14 cellular contexts compared by ENCODE assay signal in genomic region chr17:59680314-59680713, GRCh38. TPM values are rescaled to one million over a fixed set of nuclear protein-coding genes. Genes with fewer than 3 reads are reported as not detected.
DNase-seq lines count a peak whose midpoint lies in the region; ATAC-seq, FAIRE-seq and TF ChIP-seq lines count a peak whose summit lies in the region.
"Had no signal": no experiment of that assay in that cellular context is flagged by ENCODE, and none has a peak within 500 bp of the region (broad histone marks: within the 10 kb centered on the region; RNA-seq: fewer than 3 reads in every experiment).

No MANE protein-coding gene starts in this region.

- no peak for TF ChIP-seq POLR2A in breast epithelium (IDR thresholded peaks at IDR 0.05)

- no peak overlapping the region for H3K9ac ChIP-seq in smooth muscle cell (ENCODE audit: low read depth)

- no peak overlapping the region for H3K4me2 ChIP-seq in smooth muscle cell

- no peak for FAIRE-seq in GM19239 (lab: Jason Lieb, UNC)
- FAIRE-seq: GM12891, H1 had no signal

- intact Hi-C loops in breast epithelium (cut with DNase I; ENCODE audit: low total_unique reads) = no loop called here

- H3K36me3 ChIP-seq in MG63 = peaks cover 97% of the 10 kb centered on the region
- H3K36me3 ChIP-seq in smooth muscle cell (ENCODE audit: low read depth) = peaks cover 56% of the 10 kb centered on the region
- H3K36me3 ChIP-seq in breast epithelium = peaks cover 6% of the 10 kb centered on the region

- H3F3A ChIP-seq in smooth muscle cell (ENCODE audit: low read depth) = peaks cover 30% of the 10 kb centered on the region

- H3K9me3 ChIP-seq in MG63 = no peaks in the 10 kb centered on the region
- no peaks in the 10 kb centered on the region for H3K9me3 ChIP-seq in smooth muscle cell (replicated peaks; ENCODE audit: low read depth)
- H3K9me3 ChIP-seq in breast epithelium = no peaks in the 10 kb centered on the region

- peak overlapping the region; percentile 27 for H3K27ac ChIP-seq in smooth muscle cell (ENCODE audit: low read depth)
- no peak overlapping the region for H3K27ac ChIP-seq in breast epithelium
- H3K27ac ChIP-seq: C4-2B had no signal

- H2AFZ ChIP-seq in smooth muscle cell (ENCODE audit: low read depth) = no peak overlapping the region

- peaks cover 51% of the 10 kb centered on the region for H3K79me2 ChIP-seq in smooth muscle cell (ENCODE audit: low read depth)

- WGBS in smooth muscle cell (ENCODE audit: low lambda C conversion rate) = 90% methylated on average over 4 of the region's 4 CpGs

- no peak for TF ChIP-seq CTCF in smooth muscle cell (IDR thresholded peaks at IDR 0.05; ENCODE audit: borderline replicate concordance, insufficient read depth, poor library complexity, severe bottlenecking)
- TF ChIP-seq CTCF in breast epithelium (IDR thresholded peaks at IDR 0.05) = no peak

- H4K20me1 ChIP-seq in smooth muscle cell (ENCODE audit: low read depth) = peaks cover 65% of the 10 kb centered on the region

- no peak for ATAC-seq in HG03095 (IDR thresholded peaks at IDR 0.05; ENCODE audit: unreplicated experiment)

- H3K4me3 ChIP-seq in MG63 = no peak overlapping the region
- H3K4me3 ChIP-seq in smooth muscle cell = no peak overlapping the region
- no peak overlapping the region for H3K4me3 ChIP-seq in breast epithelium

- H3K27me3 ChIP-seq in MG63 (no peaks in the 10 kb centered on the region), smooth muscle cell (ENCODE audit: low read depth) (no peaks in the 10 kb centered on the region), breast epithelium (no peaks in the 10 kb centered on the region)

- H3K4me1 ChIP-seq in smooth muscle cell (ENCODE audit: low read depth) (no peaks in the 10 kb centered on the region), breast epithelium (no peaks in the 10 kb centered on the region)

- DNase-seq in EL (peak; percentile 57), MG63 (peak; percentile 19), dermis blood vessel endothelial cell (peak; percentile 33), smooth muscle cell (lab: John Stamatoyannopoulos, UW; ENCODE audit: unreplicated experiment) (no peak), breast epithelium (ENCODE audit: low spot score in 2 of 2) (no peak), GM19239 (ENCODE audit: insufficient read length, low spot score) (no peak)
- DNase-seq: NCI-H1436, NCI-H2081, NCI-H345, NCI-H69 had no signal

RNA-seq across cellular contexts. Expression of gene PTRH2, which starts 26.9 kb away (rescaled TPM):
- total RNA-seq in MG63 (2014; rRNA removed; shearing (Covaris generic); ENCODE audit: low replicate concordance) = 38.1 and 40.6 TPM in 2 replicates
- total RNA-seq in dermis blood vessel endothelial cell = 28.2 and 36.6 TPM in 2 replicates
- 11.4 and 28.2 TPM in 2 replicates for total RNA-seq in smooth muscle cell
- 26.2 and 27.5 TPM in 2 replicates for polyA plus RNA-seq in smooth muscle cell
- 10 to 100 TPM; 21.0 to 27.7 (median 26.5) TPM for total RNA-seq in breast epithelium

RNA-seq across cellular contexts. Expression of gene VMP1, which starts 27.1 kb away (rescaled TPM):
- total RNA-seq in MG63 (2014; rRNA removed; shearing (Covaris generic); ENCODE audit: low replicate concordance) = 161 and 190 TPM in 2 replicates
- total RNA-seq in dermis blood vessel endothelial cell = 141 and 209 TPM in 2 replicates
- total RNA-seq in smooth muscle cell = 514 and 545 TPM in 2 replicates
- 102 and 116 TPM in 2 replicates for polyA plus RNA-seq in smooth muscle cell
- total RNA-seq in breast epithelium = 100 to 1,000 TPM; 142 to 636 (median 489) TPM

Comparison
In these comparisons a context has a peak if more than half of its experiments do, and no peak if none do; other contexts are left out.
1. DNase-seq: peak in EL (single experiment), MG63 (single experiment) and dermis blood vessel endothelial cell (single experiment); none in smooth muscle cell (single experiment), breast epithelium (0 of 2) and GM19239 (single experiment).